In the genomic region with DNA sequence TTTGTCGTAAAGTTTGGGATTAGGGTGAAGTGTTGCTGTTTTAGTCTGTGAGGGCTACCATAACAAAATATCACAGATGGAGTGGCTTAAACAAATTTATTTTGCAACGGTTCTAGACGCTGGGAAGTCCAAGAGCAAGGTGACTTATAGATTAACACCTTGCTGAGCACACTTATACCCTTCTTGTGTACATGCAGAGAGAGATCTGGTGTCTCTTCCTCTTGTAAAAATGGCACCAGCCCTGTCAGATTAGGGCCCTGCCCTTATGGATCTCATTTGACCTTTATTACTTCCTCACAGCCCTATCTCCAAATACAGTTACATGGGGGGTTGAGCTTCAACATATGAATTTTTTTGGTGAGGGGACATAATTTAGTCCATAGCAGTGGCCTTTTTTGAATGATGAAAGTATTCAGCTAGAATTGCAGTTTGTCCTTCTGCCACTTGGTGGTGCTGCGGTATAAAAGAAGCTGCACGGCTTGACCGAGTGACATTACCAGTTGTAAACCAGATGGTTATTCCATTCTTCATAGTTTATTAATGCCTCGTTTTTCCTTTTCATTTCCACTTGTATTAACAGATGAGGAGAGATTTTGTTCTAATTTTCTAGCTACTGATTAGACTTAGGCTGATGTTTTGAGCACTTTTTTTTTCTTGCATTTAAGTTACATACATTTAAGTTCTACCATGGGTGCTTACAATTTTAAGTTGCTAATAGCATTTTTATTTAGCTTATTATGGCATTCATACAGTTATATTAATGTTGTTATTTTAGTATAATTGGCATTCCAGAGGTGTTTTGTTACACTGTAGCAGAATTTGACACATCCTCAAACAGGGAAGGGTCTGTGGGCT, we compare ENCODE assay signal across 8 cellular contexts. TPM values are rescaled to one million over a fixed set of nuclear protein-coding genes. Genes with fewer than 3 reads are reported as not detected.
A peak's percentile ranks its signal among the peaks of the same experiment; 100 is the strongest.
DNase-seq lines count a peak whose midpoint lies in the region; ATAC-seq and TF ChIP-seq lines count a peak whose summit lies in the region.

No MANE protein-coding gene starts in this region.

- intact Hi-C loops in dorsolateral prefrontal cortex (cut with DNase I), result loop anchor here in 1 of 2 donors (5.0 kb wide), 2 partner anchors 336 to 611 kb away; no protein-coding TSS in a partner anchor

- 27 to 28% methylated on average over 7 of the region's 7 CpGs for WGBS in lung, 2 donors

- H3K4me3 ChIP-seq in dorsolateral prefrontal cortex (no peak overlapping the region), lung (no peak overlapping the region)

- no peaks in the 10 kb centered on the region for H3K27me3 ChIP-seq in dorsolateral prefrontal cortex
- no peaks in the 10 kb centered on the region for H3K27me3 ChIP-seq in lung (ENCODE audit: control insufficient read depth, insufficient read depth)

- peak; percentile 82 for ATAC-seq in GM18517 (IDR thresholded peaks at IDR 0.05; ENCODE audit: unreplicated experiment)
- peak; percentile 46 for ATAC-seq in HG03060 (IDR thresholded peaks at IDR 0.05; ENCODE audit: low read depth, unreplicated experiment)
- peak; percentile 80 for ATAC-seq in lung (ENCODE audit: insufficient read depth, low FRiP score)

- no peak overlapping the region for H3K27ac ChIP-seq in dorsolateral prefrontal cortex
- H3K27ac ChIP-seq in lung (ENCODE audit: low read depth in 1 of 2, low read length in 1 of 2), result no peak overlapping the region

- peak; percentile 34 for DNase-seq in AG09319 (ENCODE audit: extremely low read depth, low read depth)
- DNase-seq in NCI-H2227 treated with DMSO at 0.1 percent for 48 hours (lab: John Stamatoyannopoulos, UW), result peak; percentile 30
- DNase-seq in activated CD4-positive, alpha-beta T cell treated with anti-CD3 and anti-CD28 coated beads, Interleukin-2, amount 50 U/mL, for 4 hours, result peak; percentile 74 to 82
- DNase-seq in dorsolateral prefrontal cortex, result peak in 9 of 10 donors; percentile 50 to 86 (median 69)
- peak; percentile 70 for DNase-seq in lung (ENCODE audit: low spot score)
- DNase-seq in stimulated activated CD8-positive, alpha-beta memory T cell treated with anti-CD3 and anti-CD28 coated beads, Interleukin-15, amount 100 ng/mL, for 24 hours (ENCODE audit: low read depth), result peak; percentile 58

- H3K9me3 ChIP-seq in lung (ENCODE audit: control insufficient read depth in 2 of 2, insufficient read depth in 1 of 2, low read length in 1 of 2), result no peaks in the 10 kb centered on the region

- no peaks in the 10 kb centered on the region for H3K4me1 ChIP-seq in lung (ENCODE audit: control insufficient read depth in 2 of 2, insufficient read depth in 2 of 2, low read length in 2 of 2)

- TF ChIP-seq CTCF in AG09319 (IDR thresholded peaks at IDR 0.05; ENCODE audit: low read depth, low read length) (peak; percentile 87), dorsolateral prefrontal cortex (IDR thresholded peaks at IDR 0.05 in 54 of 56, conservative IDR thresholded peaks at IDR 0.05 in 2 of 56; ENCODE audit: low read depth in 1 of 56, partially characterized antibody in 56 of 56) (peak; percentile 79 to 98 (median 92)), lung (IDR thresholded peaks at IDR 0.05; ENCODE audit: control extremely low read depth, extremely low read depth) (peak; percentile 87)

- peaks cover 0 to 6% of the 10 kb centered on the region in 2 donors for H3K36me3 ChIP-seq in lung (ENCODE audit: control insufficient read depth in 2 of 2, insufficient read depth in 2 of 2, low read length in 2 of 2)

RNA-seq across cellular contexts. Expression of gene DCP2, which starts 19.4 kb away (rescaled TPM):
- total RNA-seq in dorsolateral prefrontal cortex (10 to 100 TPM; 38.5 to 94.6 (median 64.7) TPM), lung (10 to 100 TPM; 46.2 to 91.5 TPM)
- polyA plus RNA-seq in lung, result 10 to 100 TPM in 1 of 2 donors, 1 to 10 TPM in 1; 9.5 to 12.9 TPM
